1 cellular context compared by ENCODE assay signal in the genomic region with DNA sequence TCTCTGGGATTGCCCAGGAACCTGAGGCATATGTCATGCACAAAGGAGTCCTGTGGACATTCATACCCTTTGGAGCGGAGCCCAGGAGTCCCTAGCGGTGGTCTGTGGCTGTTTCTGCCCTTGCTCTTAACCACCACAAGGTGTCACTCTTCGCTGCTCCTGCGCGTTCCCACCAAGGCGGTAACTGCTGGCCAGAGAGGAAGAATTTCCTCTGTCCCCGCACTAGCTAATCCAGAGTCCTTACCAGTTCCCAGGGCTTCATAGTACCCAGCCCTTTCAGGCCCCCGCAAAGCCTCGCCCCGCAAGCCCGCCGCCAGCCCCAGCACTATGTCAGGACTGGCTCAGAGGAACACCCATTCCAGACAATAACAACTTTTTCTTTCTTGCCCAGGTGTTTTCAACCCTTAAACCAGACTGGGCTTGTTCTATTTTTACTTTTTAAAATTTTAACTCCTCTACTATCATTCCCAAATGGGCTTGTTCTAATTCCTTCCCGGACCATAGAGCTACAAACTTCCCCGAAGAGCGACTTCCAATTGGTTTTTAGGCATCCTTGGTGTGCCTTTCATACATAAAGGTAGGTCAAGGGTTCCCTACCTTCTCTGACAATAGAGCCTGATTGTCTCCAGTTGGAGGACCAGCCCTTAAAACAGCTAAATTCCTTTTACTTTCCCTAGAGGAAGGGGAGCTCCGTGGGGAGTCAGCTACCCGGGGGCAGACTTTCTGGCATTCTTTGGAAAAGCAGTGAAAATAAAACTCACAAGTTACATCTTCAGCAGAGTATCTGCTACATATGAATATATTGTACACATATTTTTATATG.
A peak's percentile ranks its signal among the peaks of the same experiment; 100 is the strongest.
TF ChIP-seq lines count a peak whose summit lies in the region.

No MANE protein-coding gene starts in this region.

TF ChIP-seq in K562, 482 proteins besides CTCF, POLR2A, EP300 and RAD21 (continued from another document):
- TF ChIP-seq, protein P1, sequence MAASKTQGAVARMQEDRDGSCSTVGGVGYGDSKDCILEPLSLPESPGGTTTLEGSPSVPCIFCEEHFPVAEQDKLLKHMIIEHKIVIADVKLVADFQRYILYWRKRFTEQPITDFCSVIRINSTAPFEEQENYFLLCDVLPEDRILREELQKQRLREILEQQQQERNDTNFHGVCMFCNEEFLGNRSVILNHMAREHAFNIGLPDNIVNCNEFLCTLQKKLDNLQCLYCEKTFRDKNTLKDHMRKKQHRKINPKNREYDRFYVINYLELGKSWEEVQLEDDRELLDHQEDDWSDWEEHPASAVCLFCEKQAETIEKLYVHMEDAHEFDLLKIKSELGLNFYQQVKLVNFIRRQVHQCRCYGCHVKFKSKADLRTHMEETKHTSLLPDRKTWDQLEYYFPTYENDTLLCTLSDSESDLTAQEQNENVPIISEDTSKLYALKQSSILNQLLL (CRISPR knock-in tag; IDR thresholded peaks at IDR 0.05; ENCODE audit: borderline replicate concordance) = no peak
- TF ChIP-seq TAF1 (IDR thresholded peaks at IDR 0.05; ENCODE audit: control insufficient read depth, extremely low read depth, insufficient read depth, low read length, severe bottlenecking) (peak; percentile 16), ZNF507 (tag; conservative IDR thresholded peaks at IDR 0.05) (no peak), KLF16 (IDR thresholded peaks at IDR 0.05) (0 out of 2 replicates have a peak, but pooled peaks have one; percentile 26), ZNF785 (CRISPR knock-in tag; IDR thresholded peaks at IDR 0.05) (no peak), ZFP36 (IDR thresholded peaks at IDR 0.05; ENCODE audit: low read depth, low read length, partially characterized antibody) (no peak), FOS (IDR thresholded peaks at IDR 0.05; ENCODE audit: extremely low read depth, insufficient read length) (no peak), DPF2 (IDR thresholded peaks at IDR 0.05) (no peak), ZNF263 (CRISPR knock-in tag; IDR thresholded peaks at IDR 0.05; ENCODE audit: borderline replicate concordance) (no peak; the same call in 1 of the 2 replicates), KDM1A (IDR thresholded peaks at IDR 0.05) (no peak), SPI1 (IDR thresholded peaks at IDR 0.05; ENCODE audit: borderline replicate concordance, low read depth, low read length) (no peak)
- TF ChIP-seq, protein P2, sequence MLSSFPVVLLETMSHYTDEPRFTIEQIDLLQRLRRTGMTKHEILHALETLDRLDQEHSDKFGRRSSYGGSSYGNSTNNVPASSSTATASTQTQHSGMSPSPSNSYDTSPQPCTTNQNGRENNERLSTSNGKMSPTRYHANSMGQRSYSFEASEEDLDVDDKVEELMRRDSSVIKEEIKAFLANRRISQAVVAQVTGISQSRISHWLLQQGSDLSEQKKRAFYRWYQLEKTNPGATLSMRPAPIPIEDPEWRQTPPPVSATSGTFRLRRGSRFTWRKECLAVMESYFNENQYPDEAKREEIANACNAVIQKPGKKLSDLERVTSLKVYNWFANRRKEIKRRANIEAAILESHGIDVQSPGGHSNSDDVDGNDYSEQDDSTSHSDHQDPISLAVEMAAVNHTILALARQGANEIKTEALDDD (IDR thresholded peaks at IDR 0.05) = peak; percentile 40; the same call in 1 of the 2 replicates
- TF ChIP-seq, protein P3, sequence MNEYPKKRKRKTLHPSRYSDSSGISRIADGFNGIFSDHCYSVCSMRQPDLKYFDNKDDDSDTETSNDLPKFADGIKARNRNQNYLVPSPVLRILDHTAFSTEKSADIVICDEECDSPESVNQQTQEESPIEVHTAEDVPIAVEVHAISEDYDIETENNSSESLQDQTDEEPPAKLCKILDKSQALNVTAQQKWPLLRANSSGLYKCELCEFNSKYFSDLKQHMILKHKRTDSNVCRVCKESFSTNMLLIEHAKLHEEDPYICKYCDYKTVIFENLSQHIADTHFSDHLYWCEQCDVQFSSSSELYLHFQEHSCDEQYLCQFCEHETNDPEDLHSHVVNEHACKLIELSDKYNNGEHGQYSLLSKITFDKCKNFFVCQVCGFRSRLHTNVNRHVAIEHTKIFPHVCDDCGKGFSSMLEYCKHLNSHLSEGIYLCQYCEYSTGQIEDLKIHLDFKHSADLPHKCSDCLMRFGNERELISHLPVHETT (CRISPR knock-in tag; conservative IDR thresholded peaks at IDR 0.05 in 1 of 2, IDR thresholded peaks at IDR 0.05 in 1 of 2) = no peak
TF ChIP-seq in K562: peak in this region for 35.
